ENCODE assay signal across 8 cellular contexts in genomic region chr6:43856005-43856765, GRCh38.
DNase-seq lines count a peak whose midpoint lies in the region; ATAC-seq and TF ChIP-seq lines count a peak whose summit lies in the region.

No MANE protein-coding gene starts in this region.

- TF ChIP-seq CTCF in endothelial cell (IDR thresholded peaks at IDR 0.05; ENCODE audit: unreplicated experiment) (peak; percentile 26), nephron progenitor cell (IDR thresholded peaks at IDR 0.05) (peak; percentile 56)

- no peak overlapping the region for H3K27ac Mint-ChIP-seq in endothelial cell (ENCODE audit: unreplicated experiment)
- H3K27ac Mint-ChIP-seq in nephron progenitor cell, result no peak overlapping the region

- DNase-seq in Daoy (ENCODE audit: low read depth) (peak; percentile 27), NOMO-1 (lab: John Stamatoyannopoulos, UW; ENCODE audit: unreplicated experiment in 2 of 2) (peak; percentile 71 to 87), endothelial cell (ENCODE audit: low spot score) (peak; percentile 52), nephron progenitor cell (peak; percentile 49)
- no peak for DNase-seq in stimulated activated CD8-positive, alpha-beta memory T cell treated with anti-CD3 and anti-CD28 coated beads, Interleukin-4, amount 100 ng/mL, for 48 hours

- H3K4me3 Mint-ChIP-seq in endothelial cell (ENCODE audit: unreplicated experiment) (no peak overlapping the region), nephron progenitor cell (no peak overlapping the region)

- ATAC-seq in GM21786 (IDR thresholded peaks at IDR 0.05; ENCODE audit: unreplicated experiment) (no peak), GM21529 (IDR thresholded peaks at IDR 0.05; ENCODE audit: unreplicated experiment) (no peak), GM21360 (IDR thresholded peaks at IDR 0.05; ENCODE audit: unreplicated experiment) (no peak)

- H3K4me1 Mint-ChIP-seq in endothelial cell (ENCODE audit: unreplicated experiment) (no peaks in the 10 kb centered on the region), nephron progenitor cell (peaks cover 30% of the 10 kb centered on the region)

- H3K27me3 Mint-ChIP-seq in endothelial cell (ENCODE audit: unreplicated experiment), result peaks cover 7% of the 10 kb centered on the region
- peaks cover 55% of the 10 kb centered on the region for H3K27me3 Mint-ChIP-seq in nephron progenitor cell (ENCODE audit: low read depth, poor library complexity)

- H3K36me3 Mint-ChIP-seq in endothelial cell (ENCODE audit: low read depth, unreplicated experiment) (no peaks in the 10 kb centered on the region), nephron progenitor cell (ENCODE audit: low read depth) (no peaks in the 10 kb centered on the region)

- H3K9me3 Mint-ChIP-seq in endothelial cell (ENCODE audit: unreplicated experiment) (no peaks in the 10 kb centered on the region), nephron progenitor cell (no peaks in the 10 kb centered on the region)
